In the genomic region with DNA sequence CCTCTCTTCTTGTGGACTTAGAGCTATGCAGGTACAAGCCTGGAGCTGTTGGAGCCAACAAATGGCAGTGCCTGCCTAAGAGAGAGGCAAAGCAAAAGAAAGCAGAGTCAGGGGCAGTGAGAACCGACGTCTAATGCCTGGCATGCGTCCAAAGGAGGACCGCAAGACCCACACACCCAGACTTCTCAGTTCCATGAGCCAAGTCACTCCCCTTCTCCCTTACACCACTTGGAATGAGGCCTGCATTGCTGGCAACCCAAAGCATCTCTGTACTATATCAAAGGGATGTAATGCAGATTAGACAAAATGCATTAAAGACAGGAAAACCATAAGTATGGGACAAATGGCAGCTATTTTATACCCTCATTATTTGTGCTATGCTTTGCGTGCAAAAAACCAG, we compare ENCODE assay signal across 10 cellular contexts. TPM values are rescaled to one million over a fixed set of nuclear protein-coding genes. Genes with fewer than 3 reads are reported as not detected.
DNase-seq lines count a peak whose midpoint lies in the region; TF ChIP-seq lines count a peak whose summit lies in the region.
"Had no signal": no experiment of that assay in that cellular context is flagged by ENCODE, and none has a peak within 500 bp of the region (broad histone marks: within the 10 kb centered on the region; RNA-seq: fewer than 3 reads in every experiment).

No MANE protein-coding gene starts in this region.

- no peak overlapping the region for H3K18ac ChIP-seq in neuronal stem cell (ENCODE audit: low read length)

- no peak overlapping the region for H2BK15ac ChIP-seq in neuronal stem cell (ENCODE audit: low read length)

- WGBS in testis, 2 donors = 30 to 34% methylated on average over 5 of the region's 5 CpGs
- WGBS in neuronal stem cell (ENCODE audit: extremely low coverage in 2 of 2, insufficient read length in 2 of 2, insufficient replicate concordance in 1 of 2), 2 donors = no CpG with 5 or more reads among the region's 5 CpGs

- TF ChIP-seq CTCF in RWPE1 (conservative IDR thresholded peaks at IDR 0.05; ENCODE audit: low read depth) (no peak), testis (IDR thresholded peaks at IDR 0.05) (no peak)

- no peak overlapping the region for H2BK5ac ChIP-seq in neuronal stem cell (ENCODE audit: low read length)

- CTCF ChIA-PET in RWPE1 (lab: Yijun Ruan, JAX) = interaction anchor here (0.7 kb wide), 1 partner anchor 80 kb away, joined by 4 read pairs; no protein-coding TSS in a partner anchor

- H2AK5ac ChIP-seq in neuronal stem cell (ENCODE audit: low read depth, low read length) = no peak overlapping the region

- no peak overlapping the region for H2BK120ac ChIP-seq in neuronal stem cell (ENCODE audit: low read depth, low read length)

- H4K8ac ChIP-seq in neuronal stem cell (ENCODE audit: low read depth, low read length) = no peak overlapping the region

- no peak overlapping the region for H2BK12ac ChIP-seq in neuronal stem cell (ENCODE audit: low read length)

- no peak overlapping the region for H4K91ac ChIP-seq in neuronal stem cell (ENCODE audit: low read depth, low read length, poor library complexity)

- H3K9ac ChIP-seq in neuronal stem cell (ENCODE audit: low read depth, low read length, poor library complexity) = no peak overlapping the region

- H3K23ac ChIP-seq in neuronal stem cell (ENCODE audit: low read depth, low read length, poor library complexity) = no peak overlapping the region

- no peak overlapping the region for H3K4ac ChIP-seq in neuronal stem cell (ENCODE audit: low read length)

- POLR2A ChIA-PET in RWPE1 (lab: Yijun Ruan, JAX; ENCODE audit: low non-redundant PET) = no interaction called here

- peak overlapping the region; percentile 81 for H3K27ac ChIP-seq in RWPE1
- no peak overlapping the region for H3K27ac ChIP-seq in testis
- no peak overlapping the region for H3K27ac ChIP-seq in neuronal stem cell (replicated peaks; ENCODE audit: low read length)

- no peak for TF ChIP-seq POLR2A in testis (IDR thresholded peaks at IDR 0.05)

- intact Hi-C loops in testis (cut with DNase I; ENCODE audit: low total_unique reads) = no loop called here

- no peak overlapping the region for H3K14ac ChIP-seq in neuronal stem cell (ENCODE audit: low read length)

- DNase-seq in GM04503 (ENCODE audit: low read depth) (peak; percentile 46), RWPE1 (ENCODE audit: low spot score) (no peak), fibroblast of peridontal ligament (ENCODE audit: extremely low read depth) (peak; percentile 93), renal cortical epithelial cell (ENCODE audit: low read depth) (peak; percentile 84), putamen (ENCODE audit: low spot score) (no peak), testis (no peak), neuronal stem cell (ENCODE audit: low spot score) (no peak)
- DNase-seq in activated CD4-positive, alpha-beta T cell treated with anti-CD3 and anti-CD28 coated beads, Interleukin-2, amount 50 U/mL, for 4 hours = no peak

- peaks cover 20% of the 10 kb centered on the region for H3K4me1 ChIP-seq in testis
- H3K4me1 ChIP-seq in neuronal stem cell (ENCODE audit: control insufficient read depth in 2 of 2, insufficient read depth in 1 of 2, low read depth in 1 of 2, low read length in 2 of 2) = peaks cover 10 to 23% of the 10 kb centered on the region in 2 donors

- peaks cover 7% of the 10 kb centered on the region for H3K79me1 ChIP-seq in neuronal stem cell (ENCODE audit: low read depth, low read length)

- H3K4me3 ChIP-seq in testis = no peak overlapping the region
- H3K4me3 ChIP-seq in neuronal stem cell (ENCODE audit: low read length in 2 of 2) = no peak overlapping the region
- H3K4me3 ChIP-seq: thyroid gland had no signal

- H3K36me3 ChIP-seq in testis (ENCODE audit: low read depth, missing control alignments) (no peaks in the 10 kb centered on the region), neuronal stem cell (replicated peaks in 1 of 2; ENCODE audit: control insufficient read depth in 2 of 2, insufficient read depth in 2 of 2, low read length in 2 of 2) (peaks cover 2 to 8% of the 10 kb centered on the region in 2 donors)
- H3K36me3 ChIP-seq: thyroid gland had no signal

- H3K27me3 ChIP-seq in testis (no peaks in the 10 kb centered on the region), neuronal stem cell (ENCODE audit: control insufficient read depth in 3 of 3, insufficient read depth in 3 of 3, low read depth in 1 of 3, low read length in 3 of 3) (no peaks in the 10 kb centered on the region)
- H3K27me3 ChIP-seq: thyroid gland had no signal

- H3K4me2 ChIP-seq in neuronal stem cell (ENCODE audit: insufficient read depth, low read length, poor library complexity, severe bottlenecking) = no peak overlapping the region

- H2AFZ ChIP-seq in neuronal stem cell (ENCODE audit: low read length) = no peak overlapping the region

- H3K9me3 ChIP-seq in testis = no peaks in the 10 kb centered on the region
- H3K9me3 ChIP-seq in neuronal stem cell (replicated peaks in 1 of 2; ENCODE audit: control insufficient read depth in 2 of 2, insufficient read depth in 1 of 2, low read depth in 1 of 2, low read length in 2 of 2) = no peaks in the 10 kb centered on the region
- H3K9me3 ChIP-seq: thyroid gland had no signal

RNA-seq across cellular contexts. Expression of a gene that starts 49.9 kb away (rescaled TPM):
- total RNA-seq in renal cortical epithelial cell (under 0.01 TPM in 1 of 2 replicates, not detected in the other), testis (not detected)
- polyA plus RNA-seq in testis (ENCODE audit: insufficient read depth, low read depth, low replicate concordance) = not detected
- polyA plus RNA-seq in neuronal stem cell (2013, experiment 1 of 2) = not detected
- not detected for polyA plus RNA-seq in neuronal stem cell (2013, experiment 2 of 2)
- total RNA-seq: NCI-H460, thyroid gland had no signal

Comparison
In these comparisons a context has a peak if more than half of its experiments do, and no peak if none do; other contexts are left out.
1. DNase-seq: peak in GM04503 (single experiment), fibroblast of peridontal ligament (single experiment) and renal cortical epithelial cell (single experiment); none in RWPE1 (single experiment), activated CD4-positive, alpha-beta T cell treated with anti-CD3 and anti-CD28 coated beads, Interleukin-2, amount 50 U/mL, for 4 hours (0 of 2), putamen (single experiment), testis (single experiment) and neuronal stem cell (single experiment).